ENCODE assay signal across 8 cellular contexts in the genomic region with DNA sequence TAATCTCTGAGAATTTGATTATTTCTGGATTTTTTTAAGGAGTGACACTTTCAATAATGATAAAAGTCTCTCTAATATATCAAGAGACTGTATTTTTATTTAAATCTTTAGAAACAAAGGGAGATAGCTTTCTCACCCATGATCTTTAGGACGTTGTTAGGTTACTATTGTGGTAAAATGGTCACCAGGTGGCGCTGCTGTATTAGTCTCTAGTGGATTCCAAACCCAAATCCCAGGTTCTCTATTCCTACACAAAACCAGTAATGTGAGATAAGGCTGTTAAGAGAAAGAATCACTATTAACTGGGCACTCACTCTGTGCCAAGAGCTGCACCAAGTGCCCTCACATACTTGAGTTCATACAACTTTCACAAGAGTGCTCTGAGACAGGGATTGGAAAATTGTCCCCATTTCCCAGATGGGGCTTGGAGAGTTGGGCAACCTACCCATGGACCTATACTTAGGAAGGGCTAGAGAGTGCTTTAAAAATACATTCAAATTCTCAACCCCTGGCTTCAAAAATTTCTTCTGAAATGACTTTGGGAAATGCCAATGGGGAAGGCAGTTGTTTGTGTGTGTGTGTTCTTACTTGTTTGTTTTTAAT.
A peak's percentile ranks its signal among the peaks of the same experiment; 100 is the strongest.
DNase-seq lines count a peak whose midpoint lies in the region; ATAC-seq, FAIRE-seq and TF ChIP-seq lines count a peak whose summit lies in the region.

No MANE protein-coding gene starts in this region.

- H3K36me3 Mint-ChIP-seq in T-helper 17 cell (ENCODE audit: low read depth): no peaks in the 10 kb centered on the region

- H3K4me1 Mint-ChIP-seq in T-helper 17 cell: no peaks in the 10 kb centered on the region

- TF ChIP-seq CTCF in GM13976 (IDR thresholded peaks at IDR 0.05; ENCODE audit: borderline replicate concordance, control extremely low read depth, extremely low read depth, insufficient read depth, missing control alignments) (peak; percentile 40), bronchial epithelial cell (IDR thresholded peaks at IDR 0.05; ENCODE audit: insufficient read depth, low read length, severe bottlenecking) (peak; percentile 64)

- DNase-seq in GM13976 (ENCODE audit: low spot score): peak; percentile 37
- DNase-seq in NCI-H128 (lab: John Stamatoyannopoulos, UW; ENCODE audit: unreplicated experiment): peak; percentile 12
- peak in 2 of 3 donors; percentile 13 to 16 for DNase-seq in T-helper 17 cell
- DNase-seq in bronchial epithelial cell (ENCODE audit: low read depth): peak; percentile 64
- peak; percentile 68 for DNase-seq in islet precursor cell
- DNase-seq in stimulated activated CD4-positive, alpha-beta T cell treated with anti-CD3 and anti-CD28 coated beads, Interleukin-1b, Interleukin-23, amount 100 ng/mL, for 48 hours: peak; percentile 36

- H3K27me3 Mint-ChIP-seq in T-helper 17 cell: peaks cover 26% of the 10 kb centered on the region

- H3K4me3 ChIP-seq in bronchial epithelial cell (ENCODE audit: low read depth, low read length): no peak overlapping the region

- FAIRE-seq in A204.1 (lab: Jason Lieb, UNC) (peak; percentile 72), bronchial epithelial cell (lab: Jason Lieb, UNC) (no peak)

- in situ Hi-C loops in GM13976 (cut with MboI; ENCODE audit: low sequenced_read_pairs, unreplicated experiment): no loop called here

- H3K36me3 ChIP-seq in bronchial epithelial cell (ENCODE audit: control insufficient read depth, insufficient read depth, low read length): no peaks in the 10 kb centered on the region

- ATAC-seq in T-helper 17 cell (no peak), HG03139 (IDR thresholded peaks at IDR 0.05; ENCODE audit: unreplicated experiment) (no peak)

- no peak overlapping the region for H3K27ac Mint-ChIP-seq in T-helper 17 cell

- no peaks in the 10 kb centered on the region for H3K27me3 ChIP-seq in bronchial epithelial cell (ENCODE audit: control insufficient read depth, insufficient read depth, low read length)

- no peak overlapping the region for H3K4me3 Mint-ChIP-seq in T-helper 17 cell

- peaks cover 2% of the 10 kb centered on the region for H3K9me3 ChIP-seq in T-helper 17 cell (ENCODE audit: control insufficient read depth, low read length, poor library complexity, severe bottlenecking)

Comparison
In these comparisons a context has a peak if more than half of its experiments do, and no peak if none do; other contexts are left out.
1. DNase-seq: peak in every context shown above with its lines; median percentile 68 in islet precursor cell; 64 in bronchial epithelial cell; 37 in GM13976; 36 in stimulated activated CD4-positive, alpha-beta T cell treated with anti-CD3 and anti-CD28 coated beads, Interleukin-1b, Interleukin-23, amount 100 ng/mL, for 48 hours; 14 in T-helper 17 cell; 12 in NCI-H128.